Comparison of ENCODE assay signal across 8 cellular contexts in genomic region chr4:94207469-94208224, GRCh38. TPM values are rescaled to one million over a fixed set of nuclear protein-coding genes. Genes with fewer than 3 reads are reported as not detected.
DNase-seq lines count a peak whose midpoint lies in the region; ATAC-seq and TF ChIP-seq lines count a peak whose summit lies in the region.

Gene SMARCAD1 (plus strand): TSS chr4:94207865. CDS start chr4:94208395, 530 bp downstream.

- H3K27ac ChIP-seq in cardiac muscle cell (peak within 1 kb of the TSS; percentile 95), parathyroid adenoma (peak within 1 kb of the TSS; percentile 90), tibial nerve (peak within 1 kb of the TSS; percentile 78 to 97 (median 89))

- WGBS in tibial nerve, 2 donors: 1% methylated on average over 57 of the region's 57 CpGs

- TF ChIP-seq POLR2A in tibial nerve (IDR thresholded peaks at IDR 0.05): peak in 1 of 2 donors; percentile 14

- H2AFZ ChIP-seq in parathyroid adenoma: peak within 1 kb of the TSS; percentile 97

- H3K9me3 ChIP-seq in cardiac muscle cell (ENCODE audit: low read depth) (no peaks in the 10 kb centered on the region), parathyroid adenoma (ENCODE audit: control insufficient read depth, low read length) (no peaks in the 10 kb centered on the region), tibial nerve (peaks cover 0 to 1% (median 0%) of the 10 kb centered on the region in 4 donors)

- peak; percentile 95 for ATAC-seq in HG02759 (IDR thresholded peaks at IDR 0.05; ENCODE audit: unreplicated experiment)

- peak within 1 kb of the TSS; percentile 3 for H3K9ac ChIP-seq in parathyroid adenoma

- H3K79me2 ChIP-seq in parathyroid adenoma: no peaks in the 10 kb centered on the region

- peak within 1 kb of the TSS; percentile 88 for H3K4me2 ChIP-seq in parathyroid adenoma (ENCODE audit: low read length)

- no peaks in the 10 kb centered on the region for H3K27me3 ChIP-seq in cardiac muscle cell
- H3K27me3 ChIP-seq in parathyroid adenoma (ENCODE audit: control insufficient read depth, insufficient read depth, low read length): no peaks in the 10 kb centered on the region
- no peaks in the 10 kb centered on the region for H3K27me3 ChIP-seq in tibial nerve

- TF ChIP-seq CTCF in GM12864 (IDR thresholded peaks at IDR 0.05; ENCODE audit: low read depth, low read length, missing control alignments) (no peak), cardiac muscle cell (IDR thresholded peaks at IDR 0.05; ENCODE audit: low read depth, low read length) (no peak), parathyroid adenoma (IDR thresholded peaks at IDR 0.05) (no peak), tibial nerve (IDR thresholded peaks at IDR 0.05) (peak in 2 of 5 experiments; percentile 12 to 29)

- DNase-seq in GM12864 (ENCODE audit: low read depth) (peak; percentile 81), NCI-H1417 (lab: John Stamatoyannopoulos, UW) (peak; percentile 96 to 99 (median 98)), SW 1271 (lab: John Stamatoyannopoulos, UW) (peak; percentile 66 to 85), cardiac muscle cell (ENCODE audit: low read depth in 1 of 2, low spot score in 1 of 2) (peak; percentile 96 to 98), tibial nerve (ENCODE audit: low spot score in 2 of 2) (peak; percentile 79 to 90)
- peak; percentile 78 for DNase-seq in activated naive CD8-positive, alpha-beta T cell treated with anti-CD3 and anti-CD28 coated beads, Interleukin-2, amount 50 U/mL, for 16 hours (ENCODE audit: low read depth, low spot score)

- peak within 1 kb of the TSS; percentile 87 for H3K4me3 ChIP-seq in GM12864 (ENCODE audit: low read depth, low read length)
- H3K4me3 ChIP-seq in cardiac muscle cell: peak within 1 kb of the TSS; percentile 72
- peak within 1 kb of the TSS; percentile 99 for H3K4me3 ChIP-seq in parathyroid adenoma (ENCODE audit: low read depth, low read length)
- H3K4me3 ChIP-seq in tibial nerve: peak within 1 kb of the TSS; percentile 63 to 83 (median 70)

- TF ChIP-seq EP300 in tibial nerve (IDR thresholded peaks at IDR 0.05): peak in 1 of 2 donors; percentile 80

- H3K36me3 ChIP-seq in cardiac muscle cell (peaks cover 15% of the 10 kb centered on the region), parathyroid adenoma (ENCODE audit: control insufficient read depth, insufficient read depth, low read length) (no peaks in the 10 kb centered on the region), tibial nerve (peaks cover 0 to 25% (median 0%) of the 10 kb centered on the region in 3 donors)

- peaks cover 8% of the 10 kb centered on the region for H3K4me1 ChIP-seq in cardiac muscle cell (ENCODE audit: low read depth)
- H3K4me1 ChIP-seq in parathyroid adenoma: no peaks in the 10 kb centered on the region
- peaks cover 0 to 40% (median 12%) of the 10 kb centered on the region in 4 donors for H3K4me1 ChIP-seq in tibial nerve

RNA-seq across cellular contexts. Expression of gene SMARCAD1, which starts in this region (rescaled TPM):
- total RNA-seq in cardiac muscle cell (17.2 and 20.6 TPM in 2 replicates), tibial nerve (10 to 100 TPM; 22.3 to 25.7 (median 23.6) TPM)
- 16.8 and 19.4 TPM in 2 replicates for polyA plus RNA-seq in cardiac muscle cell

Comparison
In these comparisons a context has a peak if more than half of its experiments do, and no peak if none do; other contexts are left out.
1. Peak in every context shown above with its lines: DNase-seq, ATAC-seq, H3K4me3 ChIP-seq and H3K27ac ChIP-seq.